ENCODE assay signal across 9 cellular contexts in the genomic region with DNA sequence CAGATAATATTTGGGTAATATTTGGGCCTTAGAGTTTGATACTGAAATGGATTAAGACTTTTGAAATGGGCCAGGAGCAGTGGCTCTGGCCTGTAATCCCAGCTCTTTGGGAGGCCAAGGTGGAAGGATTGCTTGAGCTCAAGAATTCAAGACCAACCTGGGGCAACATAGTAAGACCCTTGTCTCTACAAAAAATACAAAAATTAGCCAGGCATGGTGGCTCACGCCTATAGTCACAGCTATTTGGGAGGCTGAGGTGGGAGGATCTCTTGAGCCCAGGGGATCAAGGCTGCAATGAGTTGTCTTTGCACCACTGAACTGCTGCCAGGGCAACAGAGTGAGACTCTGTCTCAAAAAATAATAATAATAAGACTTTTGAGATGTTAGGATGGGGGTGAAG. TPM values are rescaled to one million over a fixed set of nuclear protein-coding genes. Genes with fewer than 3 reads are reported as not detected.
A peak's percentile ranks its signal among the peaks of the same experiment; 100 is the strongest.
DNase-seq lines count a peak whose midpoint lies in the region; ATAC-seq and TF ChIP-seq lines count a peak whose summit lies in the region.
"Had no signal": no experiment of that assay in that cellular context is flagged by ENCODE, and none has a peak within 500 bp of the region (broad histone marks: within the 10 kb centered on the region; RNA-seq: fewer than 3 reads in every experiment).

No MANE protein-coding gene starts in this region.

- intact Hi-C loops in Calu3 (cut with micrococcal nuclease; ENCODE audit: unreplicated experiment) (no loop called here), PC-3 (cut with micrococcal nuclease) (no loop called here)

- in situ Hi-C loops in GM13976 (cut with MboI; ENCODE audit: low sequenced_read_pairs, unreplicated experiment): no loop called here

- H3K9me2 ChIP-seq in PC-3 (replicated peaks; ENCODE audit: low read length): no peaks in the 10 kb centered on the region

- no peak overlapping the region for H3K4me2 ChIP-seq in PC-3 (ENCODE audit: low read length)

- H4K20me1 ChIP-seq in PC-3 (ENCODE audit: low read length): no peaks in the 10 kb centered on the region

- H3K4me3 Mint-ChIP-seq in Calu3 (ENCODE audit: low read depth, unreplicated experiment) (peak overlapping the region; percentile 85), endothelial cell (ENCODE audit: unreplicated experiment) (peak overlapping the region; percentile 100), progenitor cell of endocrine pancreas (ENCODE audit: low read depth) (peak overlapping the region; percentile 93)

- H3K4me3 ChIP-seq in PC-3 (ENCODE audit: low read length): 0 out of 2 replicates have a peak overlapping the region, but pooled peaks have one; percentile 82

- no peaks in the 10 kb centered on the region for H3K27me3 ChIP-seq in PC-3 (ENCODE audit: low read length)
- H3K27me3 ChIP-seq: tibial nerve had no signal

- CTCF ChIA-PET in Calu3 (lab: Charles Lee) (interaction anchor here (1.7 kb wide), 1 partner anchor 17 kb away, joined by 5 read pairs; a partner anchor contains a TSS), PC-3 (lab: Charles Lee) (no interaction called here)

- no peak overlapping the region for H2AFZ ChIP-seq in PC-3 (ENCODE audit: low read length)

- no peak overlapping the region for H3K27ac ChIP-seq in PC-3 (ENCODE audit: low read length)

- H3K36me3 Mint-ChIP-seq in Calu3 (ENCODE audit: insufficient read depth, unreplicated experiment) (peaks cover 22% of the 10 kb centered on the region), endothelial cell (ENCODE audit: low read depth, unreplicated experiment) (peaks cover 24% of the 10 kb centered on the region), progenitor cell of endocrine pancreas (ENCODE audit: insufficient read depth) (peaks cover 17% of the 10 kb centered on the region)

- POLR2A ChIA-PET in PC-3 (lab: Charles Lee; ENCODE audit: unreplicated experiment): no interaction called here

- no peak for ATAC-seq in PC-3

- no peak overlapping the region for H3K9ac ChIP-seq in PC-3 (ENCODE audit: low read length)

- no peak overlapping the region for H3K27ac Mint-ChIP-seq in Calu3 (ENCODE audit: unreplicated experiment)
- no peak overlapping the region for H3K27ac Mint-ChIP-seq in endothelial cell (ENCODE audit: unreplicated experiment)
- H3K27ac Mint-ChIP-seq in progenitor cell of endocrine pancreas: peak overlapping the region; percentile 97

- BruUV-seq in Calu3 (replicated peaks; lab: Mats Ljungman, UMichigan): no TSS peak
- BruUV-seq in PC-3 (replicated peaks; lab: Mats Ljungman, UMichigan): no TSS peak

- no peaks in the 10 kb centered on the region for H3K27me3 Mint-ChIP-seq in Calu3 (ENCODE audit: unreplicated experiment)
- peaks cover 19% of the 10 kb centered on the region for H3K27me3 Mint-ChIP-seq in endothelial cell (ENCODE audit: unreplicated experiment)
- no peaks in the 10 kb centered on the region for H3K27me3 Mint-ChIP-seq in progenitor cell of endocrine pancreas

- H3K36me3 ChIP-seq in PC-3 (ENCODE audit: low read depth, low read length): peaks cover 16% of the 10 kb centered on the region

- H3F3A ChIP-seq in PC-3 (ENCODE audit: low read length, unreplicated experiment): no peaks in the 10 kb centered on the region

- TF ChIP-seq CTCF in Calu3 (IDR thresholded peaks at IDR 0.05; ENCODE audit: unreplicated experiment) (no peak), PC-3 (conservative IDR thresholded peaks at IDR 0.05; ENCODE audit: low read depth, low read length) (no peak), endothelial cell (IDR thresholded peaks at IDR 0.05; ENCODE audit: unreplicated experiment) (no peak), progenitor cell of endocrine pancreas (IDR thresholded peaks at IDR 0.05; ENCODE audit: unreplicated experiment) (no peak), GM13976 (IDR thresholded peaks at IDR 0.05; ENCODE audit: borderline replicate concordance, control extremely low read depth, extremely low read depth, insufficient read depth, missing control alignments) (no peak)

- no peaks in the 10 kb centered on the region for H3K4me1 ChIP-seq in PC-3 (ENCODE audit: insufficient read depth, low read length)

- H3K79me2 ChIP-seq in PC-3 (ENCODE audit: low read length): no peaks in the 10 kb centered on the region

- H3K4me1 Mint-ChIP-seq in Calu3 (ENCODE audit: low read depth, unreplicated experiment): peaks cover 12% of the 10 kb centered on the region
- H3K4me1 Mint-ChIP-seq in endothelial cell (ENCODE audit: unreplicated experiment): peaks cover 19% of the 10 kb centered on the region
- peaks cover 28% of the 10 kb centered on the region for H3K4me1 Mint-ChIP-seq in progenitor cell of endocrine pancreas (ENCODE audit: low read depth)

- peaks cover 18% of the 10 kb centered on the region for H3K9me3 Mint-ChIP-seq in Calu3 (ENCODE audit: low read depth, unreplicated experiment)
- no peaks in the 10 kb centered on the region for H3K9me3 Mint-ChIP-seq in endothelial cell (ENCODE audit: unreplicated experiment)
- H3K9me3 Mint-ChIP-seq in progenitor cell of endocrine pancreas (ENCODE audit: low read depth): peaks cover 3% of the 10 kb centered on the region

- DNase-seq in Calu3: no peak
- no peak for DNase-seq in PC-3
- no peak for DNase-seq in endothelial cell (ENCODE audit: low spot score)
- no peak for DNase-seq in progenitor cell of endocrine pancreas (ENCODE audit: low spot score, unreplicated experiment)
- no peak for DNase-seq in GM13976 (ENCODE audit: low spot score)
- no peak for DNase-seq in Ammon's horn (ENCODE audit: low spot score)
- no peak for DNase-seq in SW 1271 (lab: John Stamatoyannopoulos, UW)
- DNase-seq: stimulated activated CD4-positive, alpha-beta T cell treated with anti-CD3 and anti-CD28 coated beads, Interleukin-4, amount 100 ng/mL, for 4 hours had no signal

- H3K9me3 ChIP-seq in PC-3 (ENCODE audit: low read length): peaks cover 14% of the 10 kb centered on the region
- H3K9me3 ChIP-seq: tibial nerve had no signal

RNA-seq across cellular contexts. Expression of a gene that starts 0.9 kb away (rescaled TPM):
- total RNA-seq in Calu3 (2022): 11.3 and 12.0 TPM in 2 replicates
- total RNA-seq in PC-3 (2014; rRNA removed): 2.6 and 8.0 TPM in 2 replicates
- 15.4 TPM for total RNA-seq in endothelial cell (ENCODE audit: unreplicated experiment)
- 30.2 and 32.6 TPM in 2 replicates for total RNA-seq in progenitor cell of endocrine pancreas

RNA-seq across cellular contexts. Expression of a gene that starts 17.5 kb away (rescaled TPM):
- 288 and 291 TPM in 2 replicates for total RNA-seq in Calu3 (2022)
- total RNA-seq in PC-3 (2014; rRNA removed): 336 and 427 TPM in 2 replicates
- 302 TPM for total RNA-seq in endothelial cell (ENCODE audit: unreplicated experiment)
- 299 and 307 TPM in 2 replicates for total RNA-seq in progenitor cell of endocrine pancreas

RNA-seq across cellular contexts. Expression of a gene that starts 32.6 kb away (rescaled TPM):
- total RNA-seq in Calu3 (2022) (8.9 and 9.2 TPM in 2 replicates), PC-3 (2014; rRNA removed) (3.7 and 3.9 TPM in 2 replicates), endothelial cell (ENCODE audit: unreplicated experiment) (18.5 TPM), progenitor cell of endocrine pancreas (24.0 and 28.5 TPM in 2 replicates)
